Comparison of ENCODE assay signal across 2 cellular contexts in genomic region chr7:130372813-130373212, GRCh38.
TF ChIP-seq lines count a peak whose summit lies in the region.

No MANE protein-coding gene starts in this region.

TF ChIP-seq in HEK293, 187 proteins besides CTCF, POLR2A, EP300 and RAD21:
- TF ChIP-seq OVOL3 (tag by site-specific recombination; IDR thresholded peaks at IDR 0.05), result no peak
- peak; percentile 63 for TF ChIP-seq SP7 (tag by site-specific recombination; IDR thresholded peaks at IDR 0.05)
- TF ChIP-seq ZNF837 (tag by site-specific recombination; IDR thresholded peaks at IDR 0.05), result no peak
- TF ChIP-seq ZNF548 (tag by site-specific recombination; IDR thresholded peaks at IDR 0.05), result no peak
TF ChIP-seq in HEK293: peak in this region for 1.

TF ChIP-seq in K562, 482 proteins besides CTCF, POLR2A, EP300 and RAD21:
- no peak for TF ChIP-seq SNIP1 (IDR thresholded peaks at IDR 0.05; ENCODE audit: low read depth)
- TF ChIP-seq ID3 (CRISPR knock-in tag; IDR thresholded peaks at IDR 0.05), result no peak
- TF ChIP-seq ID3 (tag; IDR thresholded peaks at IDR 0.05), result no peak
- TF ChIP-seq E2F6 (IDR thresholded peaks at IDR 0.05; ENCODE audit: borderline replicate concordance in 1 of 2, extremely low read depth in 1 of 2, insufficient read depth in 1 of 2, insufficient read length in 1 of 2, low read depth in 1 of 2, low read length in 1 of 2, poor library complexity in 1 of 2, severe bottlenecking in 1 of 2), result peak in 1 of 2 experiments; percentile 36
- no peak for TF ChIP-seq THRAP3 (IDR thresholded peaks at IDR 0.05; ENCODE audit: borderline replicate concordance)
- no peak for TF ChIP-seq MTA2 (IDR thresholded peaks at IDR 0.05; ENCODE audit: low read depth)
- no peak for TF ChIP-seq NFXL1 (CRISPR knock-in tag; IDR thresholded peaks at IDR 0.05)
- peak; percentile 55 for TF ChIP-seq MGA (IDR thresholded peaks at IDR 0.05)
- no peak for TF ChIP-seq TBP (optimal IDR thresholded peaks at IDR 0.05; ENCODE audit: low read depth, low read length)
- 0 out of 2 replicates have a peak, but pooled peaks have one; percentile 12 for TF ChIP-seq L3MBTL2 (IDR thresholded peaks at IDR 0.05)
TF ChIP-seq in K562: peak in this region for 3.
